Comparison of ENCODE assay signal across 13 cellular contexts in genomic region chr1:234944439-234945369, GRCh38.
DNase-seq lines count a peak whose midpoint lies in the region; ATAC-seq lines count a peak whose summit lies in the region.
"Had no signal": no experiment of that assay in that cellular context is flagged by ENCODE, and none has a peak within 500 bp of the region (broad histone marks: within the 10 kb centered on the region; RNA-seq: fewer than 3 reads in every experiment).

No MANE protein-coding gene starts in this region.

- H3K9ac ChIP-seq in Karpas-422 (ENCODE audit: low read length), result no peak overlapping the region

- peaks cover 13 to 16% of the 10 kb centered on the region in 2 donors for H3K36me3 Mint-ChIP-seq in activated T-cell treated with anti-CD3 and anti-CD28 coated beads, Interleukin-2, amount 50 U/mL, for 72 hours (ENCODE audit: insufficient read depth in 2 of 2)
- H3K36me3 Mint-ChIP-seq in activated T-cell treated with anti-CD3 and anti-CD28 coated beads, Interleukin-2, amount 50 U/mL, for 4 hours (ENCODE audit: insufficient read depth), result peaks cover 1% of the 10 kb centered on the region
- H3K36me3 Mint-ChIP-seq in activated naive CD8-positive, alpha-beta T cell, result peaks cover 5% of the 10 kb centered on the region

- H3K27ac ChIP-seq in Karpas-422 (ENCODE audit: low read length), result no peak overlapping the region

- H3K9me3 Mint-ChIP-seq in activated T-cell treated with anti-CD3 and anti-CD28 coated beads, Interleukin-2, amount 50 U/mL, for 72 hours, result peaks cover 12% of the 10 kb centered on the region in 2 donors
- peaks cover 7% of the 10 kb centered on the region for H3K9me3 Mint-ChIP-seq in activated T-cell treated with anti-CD3 and anti-CD28 coated beads, Interleukin-2, amount 50 U/mL, for 4 hours
- peaks cover 8% of the 10 kb centered on the region for H3K9me3 Mint-ChIP-seq in activated naive CD8-positive, alpha-beta T cell (ENCODE audit: low read depth)

- H3K27ac Mint-ChIP-seq in activated T-cell treated with anti-CD3 and anti-CD28 coated beads, Interleukin-2, amount 50 U/mL, for 72 hours, result peak overlapping the region; percentile 45
- H3K27ac Mint-ChIP-seq in activated naive CD8-positive, alpha-beta T cell, result peak overlapping the region; percentile 81
- H3K27ac Mint-ChIP-seq: activated naive CD8-positive, alpha-beta T cell treated with anti-CD3 and anti-CD28 coated beads, Interleukin-2, amount 10 ng/mL, durations not matched to agents 7 days and 5 days had no signal

- peak overlapping the region; percentile 34 for H3K4me2 ChIP-seq in Karpas-422 (ENCODE audit: low read depth, low read length, poor library complexity, severe bottlenecking)

- no peak for DNase-seq in activated T-cell treated with anti-CD3 and anti-CD28 coated beads, Interleukin-2, amount 50 U/mL, for 72 hours
- no peak for DNase-seq in activated T-cell treated with anti-CD3 and anti-CD28 coated beads, Interleukin-2, amount 50 U/mL, for 4 hours
- DNase-seq in Karpas-422 (peak; percentile 71), NCI-H2196 treated with DMSO at 0.1 percent for 48 hours (lab: John Stamatoyannopoulos, UW; ENCODE audit: unreplicated experiment) (no peak)
- DNase-seq in stimulated activated naive CD8-positive, alpha-beta T cell treated with anti-CD3 and anti-CD28 coated beads, Interleukin-15, Interleukin-2, amounts not matched to agents 100 U/mL and 50 U/mL, for 24 hours, result no peak
- no peak for DNase-seq in stimulated activated CD4-positive, alpha-beta T cell treated with anti-CD3 and anti-CD28 coated beads, Interleukin-4, amount 100 ng/mL, for 4 hours
- DNase-seq: activated CD4-positive, CD25-positive, alpha-beta regulatory T cell; activated naive CD8-positive, alpha-beta T cell treated with anti-CD3 and anti-CD28 coated beads, Interleukin-2, amount 10 ng/mL, durations not matched to agents 7 days and 5 days; dermis blood vessel endothelial cell; gastrocnemius medialis had no signal

- no peak overlapping the region for H2AFZ ChIP-seq in Karpas-422 (ENCODE audit: low read length)

- H3K27me3 ChIP-seq in Karpas-422 (ENCODE audit: low read length), result no peaks in the 10 kb centered on the region
- H3K27me3 ChIP-seq: gastrocnemius medialis had no signal

- peaks cover 34% of the 10 kb centered on the region for H3K4me1 Mint-ChIP-seq in activated T-cell treated with anti-CD3 and anti-CD28 coated beads, Interleukin-2, amount 50 U/mL, for 72 hours (ENCODE audit: low read depth)
- H3K4me1 Mint-ChIP-seq in activated T-cell treated with anti-CD3 and anti-CD28 coated beads, Interleukin-2, amount 50 U/mL, for 4 hours (ENCODE audit: low read depth), result peaks cover 16% of the 10 kb centered on the region
- H3K4me1 Mint-ChIP-seq in activated naive CD8-positive, alpha-beta T cell (ENCODE audit: low read depth), result peaks cover 11% of the 10 kb centered on the region

- no peaks in the 10 kb centered on the region for H3K27me3 Mint-ChIP-seq in activated T-cell treated with anti-CD3 and anti-CD28 coated beads, Interleukin-2, amount 50 U/mL, for 72 hours (ENCODE audit: low read depth)
- H3K27me3 Mint-ChIP-seq in activated T-cell treated with anti-CD3 and anti-CD28 coated beads, Interleukin-2, amount 50 U/mL, for 4 hours (ENCODE audit: low read depth), result no peaks in the 10 kb centered on the region
- no peaks in the 10 kb centered on the region for H3K27me3 Mint-ChIP-seq in activated naive CD8-positive, alpha-beta T cell
- H3K27me3 Mint-ChIP-seq: activated naive CD8-positive, alpha-beta T cell treated with anti-CD3 and anti-CD28 coated beads, Interleukin-2, amount 10 ng/mL, durations not matched to agents 7 days and 5 days had no signal

- H3K4me3 ChIP-seq in Karpas-422 (ENCODE audit: low read length), result 0 out of 2 replicates have a peak overlapping the region, but pooled peaks have one; percentile 28
- H3K4me3 ChIP-seq: gastrocnemius medialis, lung had no signal

- no peaks in the 10 kb centered on the region for H4K20me1 ChIP-seq in Karpas-422 (ENCODE audit: insufficient read depth, low read depth, low read length)

- peak in 1 of 2 donors; percentile 35 for ATAC-seq in activated T-cell treated with anti-CD3 and anti-CD28 coated beads, Interleukin-2, amount 50 U/mL, for 72 hours (replicated peaks in 1 of 2)
- ATAC-seq in activated T-cell treated with anti-CD3 and anti-CD28 coated beads, Interleukin-2, amount 50 U/mL, for 4 hours, result no peak
- peak; percentile 49 for ATAC-seq in stimulated activated naive CD8-positive, alpha-beta T cell treated with anti-CD3 and anti-CD28 coated beads, Interleukin-15, Interleukin-2, amounts not matched to agents 100 U/mL and 50 U/mL, for 24 hours
- ATAC-seq in GM19035 (IDR thresholded peaks at IDR 0.05; ENCODE audit: unreplicated experiment), result no peak
- ATAC-seq: gastrocnemius medialis had no signal

- no peaks in the 10 kb centered on the region for H3K36me3 ChIP-seq in Karpas-422 (ENCODE audit: insufficient read depth, low read length)
- H3K36me3 ChIP-seq: gastrocnemius medialis had no signal

- H3K9me2 ChIP-seq in Karpas-422 (replicated peaks; ENCODE audit: insufficient read depth, low read length), result no peaks in the 10 kb centered on the region

- no peaks in the 10 kb centered on the region for H3K79me2 ChIP-seq in Karpas-422 (ENCODE audit: low read length)

- peaks cover 12% of the 10 kb centered on the region for H3K4me1 ChIP-seq in Karpas-422 (ENCODE audit: low read length)

- no peaks in the 10 kb centered on the region for H3K9me3 ChIP-seq in Karpas-422 (ENCODE audit: low read length)
- H3K9me3 ChIP-seq: gastrocnemius medialis had no signal

- peak overlapping the region; percentile 7 to 57 for H3K4me3 Mint-ChIP-seq in activated T-cell treated with anti-CD3 and anti-CD28 coated beads, Interleukin-2, amount 50 U/mL, for 72 hours
- no peak overlapping the region for H3K4me3 Mint-ChIP-seq in activated T-cell treated with anti-CD3 and anti-CD28 coated beads, Interleukin-2, amount 50 U/mL, for 4 hours
- H3K4me3 Mint-ChIP-seq in activated naive CD8-positive, alpha-beta T cell, result no peak overlapping the region
- H3K4me3 Mint-ChIP-seq: activated naive CD8-positive, alpha-beta T cell treated with anti-CD3 and anti-CD28 coated beads, Interleukin-2, amount 10 ng/mL, durations not matched to agents 7 days and 5 days had no signal

Comparison
In these comparisons a context has a peak if more than half of its experiments do, and no peak if none do; other contexts are left out.
1. H3K4me3 Mint-ChIP-seq: peak in activated T-cell treated with anti-CD3 and anti-CD28 coated beads, Interleukin-2, amount 50 U/mL, for 72 hours (2 of 2); none in activated T-cell treated with anti-CD3 and anti-CD28 coated beads, Interleukin-2, amount 50 U/mL, for 4 hours (single experiment) and activated naive CD8-positive, alpha-beta T cell (single experiment).